15 cellular contexts compared by ENCODE assay signal in genomic region chr1:39250460-39251240, GRCh38. TPM values are rescaled to one million over a fixed set of nuclear protein-coding genes. Genes with fewer than 3 reads are reported as not detected.
DNase-seq lines count a peak whose midpoint lies in the region; ATAC-seq and TF ChIP-seq lines count a peak whose summit lies in the region.
"Had no signal": no experiment of that assay in that cellular context is flagged by ENCODE, and none has a peak within 500 bp of the region (broad histone marks: within the 10 kb centered on the region; RNA-seq: fewer than 3 reads in every experiment).

No MANE protein-coding gene starts in this region.

- no peak overlapping the region for H3K27ac ChIP-seq in SK-N-SH (ENCODE audit: low read depth in 2 of 2, low read length in 1 of 2)
- H3K27ac ChIP-seq: pancreas, SJSA1 had no signal

- peaks cover 16% of the 10 kb centered on the region for H3F3A ChIP-seq in SK-N-SH (replicated peaks; ENCODE audit: insufficient read depth)

- no peak for TF ChIP-seq CTCF in SK-N-SH (IDR thresholded peaks at IDR 0.05)
- no peak for TF ChIP-seq CTCF in foreskin fibroblast (IDR thresholded peaks at IDR 0.05; ENCODE audit: low read depth, low read length)

- H3K4me1 ChIP-seq in SK-N-SH (ENCODE audit: control insufficient read depth in 1 of 2, insufficient read depth in 2 of 2, low read depth in 1 of 2, low read length in 1 of 2): peaks cover 0 to 5% of the 10 kb centered on the region in 2 experiments; a peak in 3 of 4 replicates

- no peaks in the 10 kb centered on the region for H3K9me3 ChIP-seq in SK-N-SH
- H3K9me3 ChIP-seq: mucosa of descending colon, pancreas, SJSA1 had no signal

- TF ChIP-seq EP300 in SK-N-SH (IDR thresholded peaks at IDR 0.05; ENCODE audit: borderline replicate concordance in 1 of 2, low read depth in 1 of 2, low read length in 1 of 2): no peak

- ATAC-seq in SK-N-SH treated with all-trans-retinoic acid at 6 μM for 48 hours: no peak
- ATAC-seq in GM19397 (IDR thresholded peaks at IDR 0.05; ENCODE audit: unreplicated experiment): no peak
- no peak for ATAC-seq in HG02623 (IDR thresholded peaks at IDR 0.05; ENCODE audit: unreplicated experiment)
- ATAC-seq in GM18505 (IDR thresholded peaks at IDR 0.05; ENCODE audit: unreplicated experiment): no peak
- ATAC-seq: mucosa of descending colon had no signal

- no peaks in the 10 kb centered on the region; the same call in 1 of the 2 replicates for H4K20me1 ChIP-seq in SK-N-SH (ENCODE audit: insufficient read depth)

- no peak overlapping the region for H3K4me2 ChIP-seq in SK-N-SH

- POLR2A ChIA-PET in SK-N-SH (lab: Yijun Ruan, JAX): no interaction called here

- H3K27me3 ChIP-seq in SK-N-SH (ENCODE audit: insufficient read depth): no peaks in the 10 kb centered on the region
- H3K27me3 ChIP-seq: pancreas, SJSA1 had no signal

- H3K4me3 ChIP-seq in SK-N-SH (ENCODE audit: low read depth in 2 of 2, low read length in 1 of 2): no peak overlapping the region
- H3K4me3 ChIP-seq in foreskin fibroblast (ENCODE audit: low read depth in 1 of 2, low read length in 2 of 2): no peak overlapping the region
- H3K4me3 ChIP-seq: mucosa of descending colon, pancreas, SJSA1 had no signal

- no peak for TF ChIP-seq RAD21 in SK-N-SH (IDR thresholded peaks at IDR 0.05; ENCODE audit: low read length)

- no peak overlapping the region for H3K9ac ChIP-seq in SK-N-SH

- H3K79me2 ChIP-seq in SK-N-SH (ENCODE audit: insufficient read depth): peaks cover 88% of the 10 kb centered on the region

- peaks cover 29 to 41% of the 10 kb centered on the region in 2 experiments for H3K36me3 ChIP-seq in SK-N-SH (replicated peaks in 1 of 2; ENCODE audit: control insufficient read depth in 1 of 2, insufficient read depth in 2 of 2, low read length in 1 of 2)

- DNase-seq in SK-N-SH (no peak), HCEC 1CT (peak; percentile 72), amniotic stem cell (lab: John Stamatoyannopoulos, UW) (peak; percentile 25), foreskin fibroblast (peak; percentile 42 to 78)
- DNase-seq: H9; Kasumi-1; mucosa of descending colon; NCI-H1930; NK-92 treated with Interleukin-12 subunit alpha and Interleukin-12 subunit beta, amount 100 ng/mL, for 24 hours; pancreas had no signal

- no peak for TF ChIP-seq POLR2A in GM18505 (IDR thresholded peaks at IDR 0.05; ENCODE audit: borderline replicate concordance, extremely low read depth, insufficient read depth, insufficient read length)

- WGBS in SK-N-SH (ENCODE audit: low lambda C conversion rate): 94% methylated on average over 2 of the region's 2 CpGs

- CTCF ChIA-PET in SK-N-SH (lab: Yijun Ruan, JAX): interaction anchor here (2.0 to 6.6 kb wide), 3 partner anchors 8 to 152 kb away, joined by 5 to 43 read pairs (median 39); no protein-coding TSS in a partner anchor

- H2AFZ ChIP-seq in SK-N-SH (ENCODE audit: low read depth): no peak overlapping the region

- no peaks in the 10 kb centered on the region for H3K9me2 ChIP-seq in SK-N-SH

TF ChIP-seq in SK-N-SH, 30 proteins besides CTCF, POLR2A, EP300 and RAD21:
- TF ChIP-seq MEF2A (IDR thresholded peaks at IDR 0.05; ENCODE audit: borderline replicate concordance, low read depth) (no peak), ELF1 (IDR thresholded peaks at IDR 0.05) (no peak), USF1 (IDR thresholded peaks at IDR 0.05; ENCODE audit: borderline replicate concordance, low read depth) (no peak), NFIC (IDR thresholded peaks at IDR 0.05; ENCODE audit: borderline replicate concordance) (peak; percentile 58; the same call in 1 of the 2 replicates), EZH2phosphoT487 (IDR thresholded peaks at IDR 0.05; ENCODE audit: borderline replicate concordance, low read depth) (no peak), TCF12 (IDR thresholded peaks at IDR 0.05) (peak; percentile 62)

TF ChIP-seq in SK-N-SH treated with all-trans-retinoic acid at 6 μM for 48 hours, 23 proteins besides CTCF, POLR2A, EP300 and RAD21:
- TF ChIP-seq PPARA (CRISPR knock-in tag; IDR thresholded peaks at IDR 0.05; ENCODE audit: borderline replicate concordance) (no peak), ZNF565 (CRISPR knock-in tag; conservative IDR thresholded peaks at IDR 0.05; ENCODE audit: low read depth) (no peak), POU6F1 (CRISPR knock-in tag; IDR thresholded peaks at IDR 0.05; ENCODE audit: borderline replicate concordance, low read depth) (no peak), ISL1 (CRISPR knock-in tag; IDR thresholded peaks at IDR 0.05) (no peak)

RNA-seq across cellular contexts. Expression of gene MACF1, which starts 46.2 kb away (rescaled TPM):
- 37.6 and 45.9 TPM in 2 replicates for polyA plus RNA-seq in SK-N-SH (2012; rRNA removed)
- polyA plus RNA-seq in SK-N-SH (2012; cell fraction: cytosol; rRNA removed): 34.1 and 37.3 TPM in 2 replicates
- 141 and 172 TPM in 2 replicates for polyA plus RNA-seq in SK-N-SH (2012; cell fraction: nucleus; rRNA removed)
